ENCODE assay signal across 16 cellular contexts in the genomic region with DNA sequence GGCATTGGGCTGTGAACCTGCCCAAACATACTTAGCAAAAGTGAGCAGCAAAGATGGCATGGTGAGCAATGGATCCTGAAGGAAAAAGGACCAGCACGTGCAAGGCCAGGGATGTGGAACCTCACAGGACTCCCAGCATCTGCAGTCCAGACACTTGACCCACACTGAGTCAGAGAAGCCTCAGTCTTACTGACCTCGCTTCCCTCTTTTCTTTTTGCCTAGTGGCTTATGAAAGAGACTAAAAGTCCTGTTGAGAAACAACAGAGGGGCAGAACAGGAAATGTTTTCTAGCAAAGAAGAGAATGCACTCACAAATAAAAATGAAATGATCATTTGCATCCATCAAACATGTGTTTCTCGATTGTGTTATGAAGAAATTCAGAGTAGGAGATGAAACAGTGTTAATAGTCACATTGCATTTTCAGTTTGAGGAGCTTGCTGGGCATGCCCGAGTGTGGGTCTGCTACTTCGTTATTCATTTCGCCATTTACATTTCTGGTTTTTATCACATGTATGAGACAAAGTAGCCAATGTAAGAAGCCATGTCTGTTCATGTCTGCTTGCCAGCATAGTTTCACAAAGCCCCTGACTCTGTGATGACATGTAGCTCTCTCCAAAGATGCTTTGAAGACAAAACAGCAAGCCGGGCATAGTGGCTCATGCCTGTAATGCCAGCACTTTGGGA.
DNase-seq lines count a peak whose midpoint lies in the region; ATAC-seq and TF ChIP-seq lines count a peak whose summit lies in the region.
"Had no signal": no experiment of that assay in that cellular context is flagged by ENCODE, and none has a peak within 500 bp of the region (broad histone marks: within the 10 kb centered on the region; RNA-seq: fewer than 3 reads in every experiment).

No MANE protein-coding gene starts in this region.

- H3K4me3 ChIP-seq in mesenchymal stem cell (ENCODE audit: insufficient read depth in 1 of 2, low read depth in 1 of 2, low read length in 2 of 2) (no peak overlapping the region), MM.1S (ENCODE audit: low read length) (no peak overlapping the region), MG63 (no peak overlapping the region)
- H3K4me3 ChIP-seq: ovary had no signal

- no peak overlapping the region for H4K91ac ChIP-seq in mesenchymal stem cell (ENCODE audit: low read length)

- H3K23ac ChIP-seq in mesenchymal stem cell (ENCODE audit: low read length in 2 of 2) = no peak overlapping the region

- no peak overlapping the region for H2BK15ac ChIP-seq in mesenchymal stem cell (ENCODE audit: low read depth, poor library complexity, severe bottlenecking)

- H3K27me3 ChIP-seq in mesenchymal stem cell (ENCODE audit: control insufficient read depth in 1 of 2, insufficient read depth in 1 of 2, low read length in 2 of 2) (no peaks in the 10 kb centered on the region), MM.1S (replicated peaks; ENCODE audit: insufficient read depth, low read length) (no peaks in the 10 kb centered on the region), MG63 (no peaks in the 10 kb centered on the region)
- H3K27me3 ChIP-seq: ovary had no signal

- DNase-seq in GF-D8 (lab: John Stamatoyannopoulos, UW) (peak; percentile 10), SKM-1 treated with dmso at 0.1 percent for 144 hours (lab: John Stamatoyannopoulos, UW; ENCODE audit: unreplicated experiment) (peak; percentile 79), mesenchymal stem cell (peak; percentile 55), MM.1S (no peak), MG63 (no peak)
- DNase-seq: activated CD8-positive, alpha-beta memory T cell treated with anti-CD3 and anti-CD28 coated beads for 24 hours; activated naive CD8-positive, alpha-beta T cell treated with anti-CD3 and anti-CD28 coated beads for 36 hours; cortex of kidney; NCI-H187 treated with DMSO at 0.1 percent for 48 hours; NCI-H446; ovary; Right ventricle myocardium superior; T-helper 17 cell had no signal

- WGBS in mesenchymal stem cell = 84% methylated on average over 6 of the region's 7 CpGs

- H2AFZ ChIP-seq in mesenchymal stem cell (ENCODE audit: low read depth, low read length) (no peak overlapping the region), MM.1S (ENCODE audit: low read length) (no peak overlapping the region)

- H3K9ac ChIP-seq in mesenchymal stem cell (ENCODE audit: low read length) (no peak overlapping the region), MM.1S (ENCODE audit: low read length) (no peak overlapping the region)

- H4K20me1 ChIP-seq in MM.1S (ENCODE audit: insufficient read depth, low read length) = no peaks in the 10 kb centered on the region

- no peak overlapping the region for H3K14ac ChIP-seq in mesenchymal stem cell (ENCODE audit: low read length in 2 of 2)

- no peaks in the 10 kb centered on the region for H3K79me1 ChIP-seq in mesenchymal stem cell (replicated peaks; ENCODE audit: low read length, poor library complexity, severe bottlenecking)

- no peak for TF ChIP-seq CTCF in MM.1S (IDR thresholded peaks at IDR 0.05; ENCODE audit: low read length)

- H2AK5ac ChIP-seq in mesenchymal stem cell (ENCODE audit: low read length, severe bottlenecking) = no peak overlapping the region

- H3K4me1 ChIP-seq in mesenchymal stem cell (ENCODE audit: control insufficient read depth, insufficient read depth, low read depth, low read length) = peaks cover 1% of the 10 kb centered on the region
- H3K4me1 ChIP-seq in MM.1S (ENCODE audit: low read length) = no peaks in the 10 kb centered on the region

- H3K4me2 ChIP-seq in mesenchymal stem cell (ENCODE audit: low read length, poor library complexity, severe bottlenecking) (no peak overlapping the region), MM.1S (ENCODE audit: low read depth, low read length) (no peak overlapping the region)

- no peak overlapping the region for H3K18ac ChIP-seq in mesenchymal stem cell (ENCODE audit: low read depth in 1 of 2, low read length in 2 of 2)

- ATAC-seq in HG03520 (IDR thresholded peaks at IDR 0.05; ENCODE audit: unreplicated experiment) = peak; percentile 52
- no peak for ATAC-seq in HG02973 (IDR thresholded peaks at IDR 0.05; ENCODE audit: unreplicated experiment)
- ATAC-seq: T-helper 17 cell, WTC11 had no signal

- H3K79me2 ChIP-seq in MM.1S (ENCODE audit: low read length) = no peaks in the 10 kb centered on the region

- H3K27ac ChIP-seq in mesenchymal stem cell (ENCODE audit: low read length, poor library complexity, severe bottlenecking) (no peak overlapping the region), MM.1S (ENCODE audit: low read length) (no peak overlapping the region)
- H3K27ac ChIP-seq: ovary had no signal

- no peaks in the 10 kb centered on the region for H3K9me2 ChIP-seq in MM.1S (replicated peaks; ENCODE audit: insufficient read depth, low read length)

- no peaks in the 10 kb centered on the region for H3F3A ChIP-seq in MM.1S (ENCODE audit: insufficient read depth, low read length)

- no peak overlapping the region for H2BK12ac ChIP-seq in mesenchymal stem cell (ENCODE audit: low read length in 2 of 2)

- H3K36me3 ChIP-seq in mesenchymal stem cell (ENCODE audit: control insufficient read depth in 1 of 2, insufficient read depth in 2 of 2, low read depth in 1 of 2, low read length in 2 of 2) (no peaks in the 10 kb centered on the region), MM.1S (replicated peaks; ENCODE audit: insufficient read depth, low read length) (no peaks in the 10 kb centered on the region), MG63 (no peaks in the 10 kb centered on the region)
- H3K36me3 ChIP-seq: ovary had no signal

- H2BK5ac ChIP-seq in mesenchymal stem cell (ENCODE audit: low read depth, low read length, poor library complexity, severe bottlenecking) = no peak overlapping the region

- H2BK120ac ChIP-seq in mesenchymal stem cell (ENCODE audit: low read depth, low read length) = no peak overlapping the region

- no peak overlapping the region for H3K4ac ChIP-seq in mesenchymal stem cell (ENCODE audit: low read depth in 1 of 2, low read length in 2 of 2)

- H4K8ac ChIP-seq in mesenchymal stem cell (ENCODE audit: low read length) = no peak overlapping the region

- H3K9me3 ChIP-seq in mesenchymal stem cell (ENCODE audit: control insufficient read depth, low read length) = no peaks in the 10 kb centered on the region
- H3K9me3 ChIP-seq in MM.1S (replicated peaks; ENCODE audit: insufficient read depth, low read length) = no peaks in the 10 kb centered on the region
- no peaks in the 10 kb centered on the region for H3K9me3 ChIP-seq in MG63
- H3K9me3 ChIP-seq: ovary had no signal

Comparison
In these comparisons a context has a peak if more than half of its experiments do, and no peak if none do; other contexts are left out.
1. DNase-seq: peak in GF-D8 (single experiment), SKM-1 treated with dmso at 0.1 percent for 144 hours (single experiment) and mesenchymal stem cell (single experiment); none in MM.1S (single experiment) and MG63 (single experiment).